8 cellular contexts compared by ENCODE assay signal in genomic region chr6:111606620-111607115, GRCh38. TPM values are rescaled to one million over a fixed set of nuclear protein-coding genes. Genes with fewer than 3 reads are reported as not detected.
A peak's percentile ranks its signal among the peaks of the same experiment; 100 is the strongest.
DNase-seq lines count a peak whose midpoint lies in the region; TF ChIP-seq lines count a peak whose summit lies in the region.

No MANE protein-coding gene starts in this region.

- H3K27me3 ChIP-seq in Peyer's patch, result no peaks in the 10 kb centered on the region
- no peaks in the 10 kb centered on the region for H3K27me3 ChIP-seq in esophagus squamous epithelium

- 44 to 47% methylated on average over 3 to 5 of the region's 7 CpGs for WGBS in esophagus squamous epithelium, 2 donors

- H3K27ac ChIP-seq in Peyer's patch (peak overlapping the region; percentile 80 to 99 (median 92)), esophagus squamous epithelium (peak overlapping the region; percentile 95 to 99 (median 98))

- peak overlapping the region; percentile 64; the same call in 1 of the 2 replicates for H3K4me3 ChIP-seq in GM08714 (ENCODE audit: low read length)
- peak overlapping the region; percentile 46 to 66 (median 58) for H3K4me3 ChIP-seq in Peyer's patch
- peak overlapping the region in 3 of 4 donors; percentile 57 to 76 (median 59) for H3K4me3 ChIP-seq in esophagus squamous epithelium

- H3K9me3 ChIP-seq in Peyer's patch, result no peaks in the 10 kb centered on the region
- no peaks in the 10 kb centered on the region for H3K9me3 ChIP-seq in esophagus squamous epithelium

- no peak for DNase-seq in Peyer's patch
- no peak for DNase-seq in esophagus squamous epithelium (lab: John Stamatoyannopoulos, UW)
- DNase-seq in renal cortical epithelial cell (ENCODE audit: low read depth), result peak; percentile 48
- DNase-seq in effector CD4-positive, alpha-beta T cell, result no peak
- DNase-seq in GM19238 (ENCODE audit: insufficient read length, low spot score), result no peak
- DNase-seq in AG08396 (ENCODE audit: low spot score), result no peak
- no peak for DNase-seq in HPDE6-E6E7 (ENCODE audit: extremely low spot score)

- H3K36me3 ChIP-seq in Peyer's patch, result no peaks in the 10 kb centered on the region
- H3K36me3 ChIP-seq in esophagus squamous epithelium, result no peaks in the 10 kb centered on the region

- intact Hi-C loops in esophagus squamous epithelium (cut with DNase I), result no loop called here

- peaks cover 0 to 46% (median 7%) of the 10 kb centered on the region in 4 donors for H3K4me1 ChIP-seq in Peyer's patch
- peaks cover 23 to 56% (median 36%) of the 10 kb centered on the region in 3 donors for H3K4me1 ChIP-seq in esophagus squamous epithelium

- TF ChIP-seq POLR2A in Peyer's patch (IDR thresholded peaks at IDR 0.05) (no peak), esophagus squamous epithelium (IDR thresholded peaks at IDR 0.05) (no peak)

- TF ChIP-seq CTCF in Peyer's patch (IDR thresholded peaks at IDR 0.05), result no peak
- no peak for TF ChIP-seq CTCF in esophagus squamous epithelium (IDR thresholded peaks at IDR 0.05)

RNA-seq across cellular contexts. Expression of gene TRAF3IP2, which starts 1.0 kb away (rescaled TPM):
- total RNA-seq in Peyer's patch, result 10 to 100 TPM; 34.3 to 61.1 (median 39.1) TPM
- 10 to 100 TPM; 36.8 to 52.1 (median 46.7) TPM for total RNA-seq in esophagus squamous epithelium
- 16.6 and 23.4 TPM in 2 replicates for total RNA-seq in renal cortical epithelial cell
